In the genomic region with DNA sequence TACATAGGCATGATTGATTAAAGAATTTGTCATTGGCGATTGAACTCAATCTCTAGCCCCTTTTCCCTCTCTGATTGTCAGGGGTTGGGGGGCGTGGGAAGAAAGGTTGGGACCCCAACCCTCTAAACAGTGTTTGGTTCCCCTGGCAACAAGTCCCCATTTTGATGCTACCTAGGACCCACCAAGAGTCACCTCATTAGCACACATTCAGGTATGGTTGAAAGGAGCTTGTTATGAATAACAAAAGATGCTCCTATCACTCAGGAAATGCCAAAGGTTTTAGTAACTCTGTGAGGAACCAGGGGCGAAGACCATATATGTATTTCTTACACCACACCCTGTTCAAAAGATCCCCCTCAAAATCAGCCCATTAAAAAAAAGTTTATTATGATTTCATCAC, we compare ENCODE assay signal across 1 cellular context.
TF ChIP-seq lines count a peak whose summit lies in the region.

No MANE protein-coding gene starts in this region.

TF ChIP-seq in H1, 55 proteins besides CTCF, POLR2A, EP300 and RAD21:
- peak; percentile 6 for TF ChIP-seq ASH2L (IDR thresholded peaks at IDR 0.05; ENCODE audit: low read length)
- no peak for TF ChIP-seq RNF2 (IDR thresholded peaks at IDR 0.05; ENCODE audit: borderline replicate concordance, low read depth, low read length, missing control alignments, poor library complexity, severe bottlenecking)
- TF ChIP-seq CHD1 (IDR thresholded peaks at IDR 0.05; ENCODE audit: low read depth, low read length) = no peak
- TF ChIP-seq TAF1 (IDR thresholded peaks at IDR 0.05; ENCODE audit: low read depth, low read length) = no peak
- no peak for TF ChIP-seq SUZ12 (IDR thresholded peaks at IDR 0.05; ENCODE audit: low read length)
- no peak for TF ChIP-seq SP2 (IDR thresholded peaks at IDR 0.05; ENCODE audit: low read length)
- 0 out of 2 replicates have a peak, but pooled peaks have one; percentile 45 for TF ChIP-seq POU5F1 (IDR thresholded peaks at IDR 0.05; ENCODE audit: low read depth, low read length)
- TF ChIP-seq BACH1 (IDR thresholded peaks at IDR 0.05; ENCODE audit: low read length) = no peak
- peak; percentile 58; the same call in 1 of the 2 replicates for TF ChIP-seq YY1 (IDR thresholded peaks at IDR 0.05; ENCODE audit: low read depth, low read length)
- TF ChIP-seq PHF8 (conservative IDR thresholded peaks at IDR 0.05; ENCODE audit: low read depth, low read length) = no peak
- TF ChIP-seq NANOG (IDR thresholded peaks at IDR 0.05; ENCODE audit: insufficient read depth, low read depth, low read length, poor library complexity, severe bottlenecking) = no peak
- TF ChIP-seq SP1 (IDR thresholded peaks at IDR 0.05; ENCODE audit: low read depth, low read length) = peak; percentile 43; the same call in 1 of the 2 replicates
- TF ChIP-seq, protein P1, sequence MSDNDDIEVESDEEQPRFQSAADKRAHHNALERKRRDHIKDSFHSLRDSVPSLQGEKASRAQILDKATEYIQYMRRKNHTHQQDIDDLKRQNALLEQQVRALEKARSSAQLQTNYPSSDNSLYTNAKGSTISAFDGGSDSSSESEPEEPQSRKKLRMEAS (IDR thresholded peaks at IDR 0.05) = no peak
- TF ChIP-seq, protein P2, sequence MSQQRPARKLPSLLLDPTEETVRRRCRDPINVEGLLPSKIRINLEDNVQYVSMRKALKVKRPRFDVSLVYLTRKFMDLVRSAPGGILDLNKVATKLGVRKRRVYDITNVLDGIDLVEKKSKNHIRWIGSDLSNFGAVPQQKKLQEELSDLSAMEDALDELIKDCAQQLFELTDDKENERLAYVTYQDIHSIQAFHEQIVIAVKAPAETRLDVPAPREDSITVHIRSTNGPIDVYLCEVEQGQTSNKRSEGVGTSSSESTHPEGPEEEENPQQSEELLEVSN (IDR thresholded peaks at IDR 0.05) = no peak
- no peak for TF ChIP-seq RBBP5 (IDR thresholded peaks at IDR 0.05; ENCODE audit: borderline replicate concordance, low read depth, low read length)
- TF ChIP-seq JUN (IDR thresholded peaks at IDR 0.05; ENCODE audit: low read depth, low read length) = peak; percentile 52; the same call in 1 of the 2 replicates
- no peak for TF ChIP-seq KDM1A (IDR thresholded peaks at IDR 0.05; ENCODE audit: borderline replicate concordance, low read length)
- no peak for TF ChIP-seq SIN3A (conservative IDR thresholded peaks at IDR 0.05 in 1 of 2, IDR thresholded peaks at IDR 0.05 in 1 of 2; ENCODE audit: low read depth in 1 of 2, low read length in 2 of 2)
- no peak for TF ChIP-seq SIX5 (IDR thresholded peaks at IDR 0.05; ENCODE audit: low read depth, low read length)
- no peak for TF ChIP-seq SRF (IDR thresholded peaks at IDR 0.05; ENCODE audit: low read depth, low read length)
- no peak for TF ChIP-seq ZNF274 (IDR thresholded peaks at IDR 0.05; ENCODE audit: borderline replicate concordance, extremely low read depth, low read length)
- TF ChIP-seq, protein P3, sequence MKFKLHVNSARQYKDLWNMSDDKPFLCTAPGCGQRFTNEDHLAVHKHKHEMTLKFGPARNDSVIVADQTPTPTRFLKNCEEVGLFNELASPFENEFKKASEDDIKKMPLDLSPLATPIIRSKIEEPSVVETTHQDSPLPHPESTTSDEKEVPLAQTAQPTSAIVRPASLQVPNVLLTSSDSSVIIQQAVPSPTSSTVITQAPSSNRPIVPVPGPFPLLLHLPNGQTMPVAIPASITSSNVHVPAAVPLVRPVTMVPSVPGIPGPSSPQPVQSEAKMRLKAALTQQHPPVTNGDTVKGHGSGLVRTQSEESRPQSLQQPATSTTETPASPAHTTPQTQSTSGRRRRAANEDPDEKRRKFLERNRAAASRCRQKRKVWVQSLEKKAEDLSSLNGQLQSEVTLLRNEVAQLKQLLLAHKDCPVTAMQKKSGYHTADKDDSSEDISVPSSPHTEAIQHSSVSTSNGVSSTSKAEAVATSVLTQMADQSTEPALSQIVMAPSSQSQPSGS (IDR thresholded peaks at IDR 0.05; ENCODE audit: low read length) = peak; percentile 67
- TF ChIP-seq EZH2 (IDR thresholded peaks at IDR 0.05; ENCODE audit: low read depth, low read length, severe bottlenecking) = no peak
- TF ChIP-seq KDM5A (IDR thresholded peaks at IDR 0.05; ENCODE audit: low read length) = no peak
- TF ChIP-seq MAFK (IDR thresholded peaks at IDR 0.05; ENCODE audit: low read depth, low read length) = no peak
- TF ChIP-seq, protein P4, sequence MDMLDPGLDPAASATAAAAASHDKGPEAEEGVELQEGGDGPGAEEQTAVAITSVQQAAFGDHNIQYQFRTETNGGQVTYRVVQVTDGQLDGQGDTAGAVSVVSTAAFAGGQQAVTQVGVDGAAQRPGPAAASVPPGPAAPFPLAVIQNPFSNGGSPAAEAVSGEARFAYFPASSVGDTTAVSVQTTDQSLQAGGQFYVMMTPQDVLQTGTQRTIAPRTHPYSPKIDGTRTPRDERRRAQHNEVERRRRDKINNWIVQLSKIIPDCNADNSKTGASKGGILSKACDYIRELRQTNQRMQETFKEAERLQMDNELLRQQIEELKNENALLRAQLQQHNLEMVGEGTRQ (IDR thresholded peaks at IDR 0.05; ENCODE audit: low read length) = no peak
- no peak for TF ChIP-seq CEBPB (IDR thresholded peaks at IDR 0.05; ENCODE audit: low read depth, low read length)
- TF ChIP-seq CHD2 (IDR thresholded peaks at IDR 0.05; ENCODE audit: low read length) = no peak
- no peak for TF ChIP-seq CTBP2 (IDR thresholded peaks at IDR 0.05; ENCODE audit: borderline replicate concordance, insufficient read depth, insufficient read length, low read length)
- TF ChIP-seq TBP (IDR thresholded peaks at IDR 0.05; ENCODE audit: low read depth, low read length) = no peak; the same call in 1 of the 2 replicates
- no peak for TF ChIP-seq RXRA (IDR thresholded peaks at IDR 0.05; ENCODE audit: insufficient read depth, low read depth, low read length)
- TF ChIP-seq HDAC2 (IDR thresholded peaks at IDR 0.05; ENCODE audit: borderline replicate concordance in 1 of 2, low read depth in 2 of 2, low read length in 2 of 2) = no peak
- TF ChIP-seq NRF1 (IDR thresholded peaks at IDR 0.05; ENCODE audit: low read depth, low read length) = no peak
- TF ChIP-seq GABPA (IDR thresholded peaks at IDR 0.05; ENCODE audit: borderline replicate concordance, insufficient read depth, low read length) = no peak
- peak; percentile 4 for TF ChIP-seq KDM4A (IDR thresholded peaks at IDR 0.05; ENCODE audit: low read depth, low read length, severe bottlenecking)
- TF ChIP-seq CREB1 (IDR thresholded peaks at IDR 0.05) = no peak
- no peak for TF ChIP-seq BCL11A (IDR thresholded peaks at IDR 0.05; ENCODE audit: low read depth in 2 of 2, low read length in 2 of 2)
- TF ChIP-seq CBX8 (IDR thresholded peaks at IDR 0.05; ENCODE audit: borderline replicate concordance, low read depth, low read length) = no peak
- no peak for TF ChIP-seq TAF7 (optimal IDR thresholded peaks at IDR 0.05; ENCODE audit: borderline replicate concordance, low read depth, low read length)
- TF ChIP-seq FOSL1 (IDR thresholded peaks at IDR 0.05; ENCODE audit: insufficient read depth, low read depth, low read length) = no peak
- TF ChIP-seq BRCA1 (IDR thresholded peaks at IDR 0.05; ENCODE audit: low read depth, low read length) = no peak
- no peak for TF ChIP-seq SAP30 (IDR thresholded peaks at IDR 0.05; ENCODE audit: insufficient read depth, insufficient replicate concordance, low read length)
- TF ChIP-seq, protein P5, sequence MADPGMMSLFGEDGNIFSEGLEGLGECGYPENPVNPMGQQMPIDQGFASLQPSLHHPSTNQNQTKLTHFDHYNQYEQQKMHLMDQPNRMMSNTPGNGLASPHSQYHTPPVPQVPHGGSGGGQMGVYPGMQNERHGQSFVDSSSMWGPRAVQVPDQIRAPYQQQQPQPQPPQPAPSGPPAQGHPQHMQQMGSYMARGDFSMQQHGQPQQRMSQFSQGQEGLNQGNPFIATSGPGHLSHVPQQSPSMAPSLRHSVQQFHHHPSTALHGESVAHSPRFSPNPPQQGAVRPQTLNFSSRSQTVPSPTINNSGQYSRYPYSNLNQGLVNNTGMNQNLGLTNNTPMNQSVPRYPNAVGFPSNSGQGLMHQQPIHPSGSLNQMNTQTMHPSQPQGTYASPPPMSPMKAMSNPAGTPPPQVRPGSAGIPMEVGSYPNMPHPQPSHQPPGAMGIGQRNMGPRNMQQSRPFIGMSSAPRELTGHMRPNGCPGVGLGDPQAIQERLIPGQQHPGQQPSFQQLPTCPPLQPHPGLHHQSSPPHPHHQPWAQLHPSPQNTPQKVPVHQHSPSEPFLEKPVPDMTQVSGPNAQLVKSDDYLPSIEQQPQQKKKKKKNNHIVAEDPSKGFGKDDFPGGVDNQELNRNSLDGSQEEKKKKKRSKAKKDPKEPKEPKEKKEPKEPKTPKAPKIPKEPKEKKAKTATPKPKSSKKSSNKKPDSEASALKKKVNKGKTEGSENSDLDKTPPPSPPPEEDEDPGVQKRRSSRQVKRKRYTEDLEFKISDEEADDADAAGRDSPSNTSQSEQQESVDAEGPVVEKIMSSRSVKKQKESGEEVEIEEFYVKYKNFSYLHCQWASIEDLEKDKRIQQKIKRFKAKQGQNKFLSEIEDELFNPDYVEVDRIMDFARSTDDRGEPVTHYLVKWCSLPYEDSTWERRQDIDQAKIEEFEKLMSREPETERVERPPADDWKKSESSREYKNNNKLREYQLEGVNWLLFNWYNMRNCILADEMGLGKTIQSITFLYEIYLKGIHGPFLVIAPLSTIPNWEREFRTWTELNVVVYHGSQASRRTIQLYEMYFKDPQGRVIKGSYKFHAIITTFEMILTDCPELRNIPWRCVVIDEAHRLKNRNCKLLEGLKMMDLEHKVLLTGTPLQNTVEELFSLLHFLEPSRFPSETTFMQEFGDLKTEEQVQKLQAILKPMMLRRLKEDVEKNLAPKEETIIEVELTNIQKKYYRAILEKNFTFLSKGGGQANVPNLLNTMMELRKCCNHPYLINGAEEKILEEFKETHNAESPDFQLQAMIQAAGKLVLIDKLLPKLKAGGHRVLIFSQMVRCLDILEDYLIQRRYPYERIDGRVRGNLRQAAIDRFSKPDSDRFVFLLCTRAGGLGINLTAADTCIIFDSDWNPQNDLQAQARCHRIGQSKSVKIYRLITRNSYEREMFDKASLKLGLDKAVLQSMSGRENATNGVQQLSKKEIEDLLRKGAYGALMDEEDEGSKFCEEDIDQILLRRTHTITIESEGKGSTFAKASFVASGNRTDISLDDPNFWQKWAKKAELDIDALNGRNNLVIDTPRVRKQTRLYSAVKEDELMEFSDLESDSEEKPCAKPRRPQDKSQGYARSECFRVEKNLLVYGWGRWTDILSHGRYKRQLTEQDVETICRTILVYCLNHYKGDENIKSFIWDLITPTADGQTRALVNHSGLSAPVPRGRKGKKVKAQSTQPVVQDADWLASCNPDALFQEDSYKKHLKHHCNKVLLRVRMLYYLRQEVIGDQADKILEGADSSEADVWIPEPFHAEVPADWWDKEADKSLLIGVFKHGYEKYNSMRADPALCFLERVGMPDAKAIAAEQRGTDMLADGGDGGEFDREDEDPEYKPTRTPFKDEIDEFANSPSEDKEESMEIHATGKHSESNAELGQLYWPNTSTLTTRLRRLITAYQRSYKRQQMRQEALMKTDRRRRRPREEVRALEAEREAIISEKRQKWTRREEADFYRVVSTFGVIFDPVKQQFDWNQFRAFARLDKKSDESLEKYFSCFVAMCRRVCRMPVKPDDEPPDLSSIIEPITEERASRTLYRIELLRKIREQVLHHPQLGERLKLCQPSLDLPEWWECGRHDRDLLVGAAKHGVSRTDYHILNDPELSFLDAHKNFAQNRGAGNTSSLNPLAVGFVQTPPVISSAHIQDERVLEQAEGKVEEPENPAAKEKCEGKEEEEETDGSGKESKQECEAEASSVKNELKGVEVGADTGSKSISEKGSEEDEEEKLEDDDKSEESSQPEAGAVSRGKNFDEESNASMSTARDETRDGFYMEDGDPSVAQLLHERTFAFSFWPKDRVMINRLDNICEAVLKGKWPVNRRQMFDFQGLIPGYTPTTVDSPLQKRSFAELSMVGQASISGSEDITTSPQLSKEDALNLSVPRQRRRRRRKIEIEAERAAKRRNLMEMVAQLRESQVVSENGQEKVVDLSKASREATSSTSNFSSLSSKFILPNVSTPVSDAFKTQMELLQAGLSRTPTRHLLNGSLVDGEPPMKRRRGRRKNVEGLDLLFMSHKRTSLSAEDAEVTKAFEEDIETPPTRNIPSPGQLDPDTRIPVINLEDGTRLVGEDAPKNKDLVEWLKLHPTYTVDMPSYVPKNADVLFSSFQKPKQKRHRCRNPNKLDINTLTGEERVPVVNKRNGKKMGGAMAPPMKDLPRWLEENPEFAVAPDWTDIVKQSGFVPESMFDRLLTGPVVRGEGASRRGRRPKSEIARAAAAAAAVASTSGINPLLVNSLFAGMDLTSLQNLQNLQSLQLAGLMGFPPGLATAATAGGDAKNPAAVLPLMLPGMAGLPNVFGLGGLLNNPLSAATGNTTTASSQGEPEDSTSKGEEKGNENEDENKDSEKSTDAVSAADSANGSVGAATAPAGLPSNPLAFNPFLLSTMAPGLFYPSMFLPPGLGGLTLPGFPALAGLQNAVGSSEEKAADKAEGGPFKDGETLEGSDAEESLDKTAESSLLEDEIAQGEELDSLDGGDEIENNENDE (IDR thresholded peaks at IDR 0.05; ENCODE audit: insufficient replicate concordance, low read length) = peak; percentile 27
- no peak for TF ChIP-seq HDAC6 (IDR thresholded peaks at IDR 0.05; ENCODE audit: low read depth, low read length)
- no peak for TF ChIP-seq CBX5 (IDR thresholded peaks at IDR 0.05; ENCODE audit: low read depth, low read length)
- TF ChIP-seq, protein P6, sequence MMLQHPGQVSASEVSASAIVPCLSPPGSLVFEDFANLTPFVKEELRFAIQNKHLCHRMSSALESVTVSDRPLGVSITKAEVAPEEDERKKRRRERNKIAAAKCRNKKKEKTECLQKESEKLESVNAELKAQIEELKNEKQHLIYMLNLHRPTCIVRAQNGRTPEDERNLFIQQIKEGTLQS (IDR thresholded peaks at IDR 0.05; ENCODE audit: insufficient read depth, low read depth, low read length) = no peak
- peak; percentile 52; the same call in 1 of the 2 replicates for TF ChIP-seq JUND (IDR thresholded peaks at IDR 0.05; ENCODE audit: low read length)
- no peak for TF ChIP-seq TEAD4 (IDR thresholded peaks at IDR 0.05; ENCODE audit: low read depth, low read length)
- no peak for TF ChIP-seq TCF12 (IDR thresholded peaks at IDR 0.05; ENCODE audit: low read depth, low read length)
- TF ChIP-seq SP4 (IDR thresholded peaks at IDR 0.05; ENCODE audit: low read length) = no peak
- no peak for TF ChIP-seq POLR2AphosphoS5 (IDR thresholded peaks at IDR 0.05; ENCODE audit: low read depth, low read length)
- no peak for TF ChIP-seq EGR1 (IDR thresholded peaks at IDR 0.05; ENCODE audit: borderline replicate concordance, low read depth, low read length)
